Comparison of ENCODE assay signal across 14 cellular contexts in genomic region chr14:80323266-80323665, GRCh38.
DNase-seq lines count a peak whose midpoint lies in the region; ATAC-seq and TF ChIP-seq lines count a peak whose summit lies in the region.
"Had no signal": no experiment of that assay in that cellular context is flagged by ENCODE, and none has a peak within 500 bp of the region (broad histone marks: within the 10 kb centered on the region; RNA-seq: fewer than 3 reads in every experiment).

No MANE protein-coding gene starts in this region.

- H3K9ac ChIP-seq in PC-3 (ENCODE audit: low read length) (no peak overlapping the region), neural cell (ENCODE audit: low read length) (no peak overlapping the region)
- H3K9ac ChIP-seq: BLaER1 treated with 17β-estradiol and CSF1 and Interleukin-3, amounts not matched to agents 10 nM and 100 nM had no signal

- no peak overlapping the region for H3K4me3 ChIP-seq in PC-3 (ENCODE audit: low read length)
- no peak overlapping the region for H3K4me3 ChIP-seq in esophagus muscularis mucosa
- no peak overlapping the region for H3K4me3 ChIP-seq in neural cell (ENCODE audit: low read length)
- H3K4me3 ChIP-seq: BLaER1 treated with 17β-estradiol and CSF1 and Interleukin-3, amounts not matched to agents 10 nM and 100 nM had no signal

- H4K20me1 ChIP-seq in PC-3 (ENCODE audit: low read length) (no peaks in the 10 kb centered on the region), neural cell (ENCODE audit: insufficient read depth) (no peaks in the 10 kb centered on the region)
- H4K20me1 ChIP-seq: BLaER1 treated with 17β-estradiol and CSF1 and Interleukin-3, amounts not matched to agents 10 nM and 100 nM had no signal

- TF ChIP-seq EP300 in esophagus muscularis mucosa (IDR thresholded peaks at IDR 0.05), result no peak
- peak; percentile 1 for TF ChIP-seq EP300 in neural cell (conservative IDR thresholded peaks at IDR 0.05; ENCODE audit: poor library complexity, severe bottlenecking)

- BruUV-seq in PC-3 (replicated peaks; lab: Mats Ljungman, UMichigan), result no TSS peak

- H3K4me1 ChIP-seq in PC-3 (ENCODE audit: insufficient read depth, low read length), result peaks cover 16% of the 10 kb centered on the region; the same call in 1 of the 2 replicates
- H3K4me1 ChIP-seq in esophagus muscularis mucosa, result peaks cover 0 to 51% (median 42%) of the 10 kb centered on the region in 4 donors

- H3K27me3 ChIP-seq in PC-3 (ENCODE audit: low read length) (no peaks in the 10 kb centered on the region), esophagus muscularis mucosa (no peaks in the 10 kb centered on the region), neural cell (ENCODE audit: insufficient read depth, low read depth, low read length) (no peaks in the 10 kb centered on the region)
- H3K27me3 ChIP-seq: BLaER1 treated with 17β-estradiol and CSF1 and Interleukin-3, amounts not matched to agents 10 nM and 100 nM had no signal

- H3K9me2 ChIP-seq in PC-3 (replicated peaks; ENCODE audit: low read length) (no peaks in the 10 kb centered on the region), neural cell (ENCODE audit: insufficient read depth, low read length) (no peaks in the 10 kb centered on the region)

- H3K79me2 ChIP-seq in PC-3 (ENCODE audit: low read length) (no peaks in the 10 kb centered on the region), neural cell (replicated peaks; ENCODE audit: insufficient read depth, low read length) (no peaks in the 10 kb centered on the region)

- TF ChIP-seq POLR2A in esophagus muscularis mucosa (IDR thresholded peaks at IDR 0.05; ENCODE audit: low read depth), result no peak

- peak overlapping the region; percentile 38 for H3K27ac ChIP-seq in 22Rv1
- H3K27ac ChIP-seq in PC-3 (ENCODE audit: low read length), result no peak overlapping the region
- peak overlapping the region in 3 of 4 donors; percentile 0 to 48 (median 8) for H3K27ac ChIP-seq in esophagus muscularis mucosa (replicated peaks in 1 of 4)
- peak overlapping the region; percentile 2 for H3K27ac ChIP-seq in neural cell (ENCODE audit: low read length)
- H3K27ac ChIP-seq: BLaER1 treated with 17β-estradiol and CSF1 and Interleukin-3, amounts not matched to agents 10 nM and 100 nM; HL-60 had no signal

- DNase-seq in PC-3 (no peak), esophagus muscularis mucosa (ENCODE audit: extremely low spot score) (no peak), NCI-H446 (lab: John Stamatoyannopoulos, UW) (no peak)
- DNase-seq in activated CD4-positive, alpha-beta T cell treated with anti-CD3 and anti-CD28 coated beads, Interleukin-2, amount 10 ng/mL, durations not matched to agents 7 days and 5 days, result no peak
- DNase-seq: ACHN; CD4-positive, CD25-positive, alpha-beta regulatory T cell; DMS53 had no signal

- no peaks in the 10 kb centered on the region for H3K36me3 Mint-ChIP-seq in activated CD4-positive, alpha-beta T cell treated with anti-CD3 and anti-CD28 coated beads, Interleukin-2, amount 10 ng/mL, durations not matched to agents 7 days and 5 days (ENCODE audit: low read depth)
- H3K36me3 Mint-ChIP-seq: CD4-positive, CD25-positive, alpha-beta regulatory T cell had no signal

- no peak overlapping the region for H3K27ac Mint-ChIP-seq in activated CD4-positive, alpha-beta T cell treated with anti-CD3 and anti-CD28 coated beads, Interleukin-2, amount 10 ng/mL, durations not matched to agents 7 days and 5 days
- H3K27ac Mint-ChIP-seq: CD4-positive, CD25-positive, alpha-beta regulatory T cell had no signal

- no peak overlapping the region for H3K4me3 Mint-ChIP-seq in activated CD4-positive, alpha-beta T cell treated with anti-CD3 and anti-CD28 coated beads, Interleukin-2, amount 10 ng/mL, durations not matched to agents 7 days and 5 days
- H3K4me3 Mint-ChIP-seq: CD4-positive, CD25-positive, alpha-beta regulatory T cell had no signal

- no peaks in the 10 kb centered on the region for H3K4me1 Mint-ChIP-seq in activated CD4-positive, alpha-beta T cell treated with anti-CD3 and anti-CD28 coated beads, Interleukin-2, amount 10 ng/mL, durations not matched to agents 7 days and 5 days
- H3K4me1 Mint-ChIP-seq: CD4-positive, CD25-positive, alpha-beta regulatory T cell had no signal

- no peaks in the 10 kb centered on the region for H3K27me3 Mint-ChIP-seq in activated CD4-positive, alpha-beta T cell treated with anti-CD3 and anti-CD28 coated beads, Interleukin-2, amount 10 ng/mL, durations not matched to agents 7 days and 5 days
- H3K27me3 Mint-ChIP-seq: CD4-positive, CD25-positive, alpha-beta regulatory T cell had no signal

- CTCF ChIA-PET in PC-3 (lab: Charles Lee), result no interaction called here
- CTCF ChIA-PET in activated CD4-positive, alpha-beta T cell treated with anti-CD3 and anti-CD28 coated beads, Interleukin-2, amount 10 ng/mL, durations not matched to agents 7 days and 5 days (lab: Charles Lee), result no interaction called here

- no peaks in the 10 kb centered on the region for H3K9me3 ChIP-seq in PC-3 (ENCODE audit: low read length)
- peaks cover 0 to 6% (median 0%) of the 10 kb centered on the region in 4 donors for H3K9me3 ChIP-seq in esophagus muscularis mucosa
- no peaks in the 10 kb centered on the region for H3K9me3 ChIP-seq in neural cell (ENCODE audit: low read length)

- 27% methylated on average over 2 of the region's 2 CpGs for WGBS in esophagus muscularis mucosa

- TF ChIP-seq RAD21 in neural cell (conservative IDR thresholded peaks at IDR 0.05), result no peak

- TF ChIP-seq CTCF in 22Rv1 (IDR thresholded peaks at IDR 0.05) (no peak), PC-3 (conservative IDR thresholded peaks at IDR 0.05; ENCODE audit: low read depth, low read length) (no peak), esophagus muscularis mucosa (IDR thresholded peaks at IDR 0.05) (no peak), neural cell (IDR thresholded peaks at IDR 0.05; ENCODE audit: poor library complexity, severe bottlenecking) (no peak)

- peak; percentile 93 for ATAC-seq in PC-3
- ATAC-seq in HG03469 (IDR thresholded peaks at IDR 0.05; ENCODE audit: unreplicated experiment), result no peak
- ATAC-seq in GM19463 (IDR thresholded peaks at IDR 0.05; ENCODE audit: unreplicated experiment), result no peak
- ATAC-seq: HCT116 had no signal

- peaks cover 2% of the 10 kb centered on the region for H3K9me3 Mint-ChIP-seq in activated CD4-positive, alpha-beta T cell treated with anti-CD3 and anti-CD28 coated beads, Interleukin-2, amount 10 ng/mL, durations not matched to agents 7 days and 5 days

- intact Hi-C loops in PC-3 (cut with micrococcal nuclease) (loop anchor here (1.0 kb wide), 1 partner anchor 247 kb away; no protein-coding TSS in a partner anchor), esophagus muscularis mucosa (cut with DNase I) (no loop called here)

- POLR2A ChIA-PET in PC-3 (lab: Charles Lee; ENCODE audit: unreplicated experiment), result no interaction called here
- POLR2A ChIA-PET in activated CD4-positive, alpha-beta T cell treated with anti-CD3 and anti-CD28 coated beads, Interleukin-2, amount 10 ng/mL, durations not matched to agents 7 days and 5 days (lab: Charles Lee), result no interaction called here

- H3K4me2 ChIP-seq in PC-3 (ENCODE audit: low read length) (no peak overlapping the region), neural cell (ENCODE audit: low read length) (no peak overlapping the region)
- H3K4me2 ChIP-seq: BLaER1 treated with 17β-estradiol and CSF1 and Interleukin-3, amounts not matched to agents 10 nM and 100 nM had no signal

- H2AFZ ChIP-seq in PC-3 (ENCODE audit: low read length) (no peak overlapping the region), neural cell (ENCODE audit: low read depth, low read length) (no peak overlapping the region)

- H3K36me3 ChIP-seq in PC-3 (ENCODE audit: low read depth, low read length) (no peaks in the 10 kb centered on the region), esophagus muscularis mucosa (no peaks in the 10 kb centered on the region), neural cell (ENCODE audit: insufficient read depth, low read length) (no peaks in the 10 kb centered on the region)
- H3K36me3 ChIP-seq: BLaER1 treated with 17β-estradiol and CSF1 and Interleukin-3, amounts not matched to agents 10 nM and 100 nM had no signal

- H3F3A ChIP-seq in PC-3 (ENCODE audit: low read length, unreplicated experiment) (no peaks in the 10 kb centered on the region), neural cell (ENCODE audit: insufficient read depth, low read length, poor library complexity, severe bottlenecking) (no peaks in the 10 kb centered on the region)

TF ChIP-seq in neural cell, 6 proteins besides CTCF, POLR2A, EP300 and RAD21:
- TF ChIP-seq, protein P1, sequence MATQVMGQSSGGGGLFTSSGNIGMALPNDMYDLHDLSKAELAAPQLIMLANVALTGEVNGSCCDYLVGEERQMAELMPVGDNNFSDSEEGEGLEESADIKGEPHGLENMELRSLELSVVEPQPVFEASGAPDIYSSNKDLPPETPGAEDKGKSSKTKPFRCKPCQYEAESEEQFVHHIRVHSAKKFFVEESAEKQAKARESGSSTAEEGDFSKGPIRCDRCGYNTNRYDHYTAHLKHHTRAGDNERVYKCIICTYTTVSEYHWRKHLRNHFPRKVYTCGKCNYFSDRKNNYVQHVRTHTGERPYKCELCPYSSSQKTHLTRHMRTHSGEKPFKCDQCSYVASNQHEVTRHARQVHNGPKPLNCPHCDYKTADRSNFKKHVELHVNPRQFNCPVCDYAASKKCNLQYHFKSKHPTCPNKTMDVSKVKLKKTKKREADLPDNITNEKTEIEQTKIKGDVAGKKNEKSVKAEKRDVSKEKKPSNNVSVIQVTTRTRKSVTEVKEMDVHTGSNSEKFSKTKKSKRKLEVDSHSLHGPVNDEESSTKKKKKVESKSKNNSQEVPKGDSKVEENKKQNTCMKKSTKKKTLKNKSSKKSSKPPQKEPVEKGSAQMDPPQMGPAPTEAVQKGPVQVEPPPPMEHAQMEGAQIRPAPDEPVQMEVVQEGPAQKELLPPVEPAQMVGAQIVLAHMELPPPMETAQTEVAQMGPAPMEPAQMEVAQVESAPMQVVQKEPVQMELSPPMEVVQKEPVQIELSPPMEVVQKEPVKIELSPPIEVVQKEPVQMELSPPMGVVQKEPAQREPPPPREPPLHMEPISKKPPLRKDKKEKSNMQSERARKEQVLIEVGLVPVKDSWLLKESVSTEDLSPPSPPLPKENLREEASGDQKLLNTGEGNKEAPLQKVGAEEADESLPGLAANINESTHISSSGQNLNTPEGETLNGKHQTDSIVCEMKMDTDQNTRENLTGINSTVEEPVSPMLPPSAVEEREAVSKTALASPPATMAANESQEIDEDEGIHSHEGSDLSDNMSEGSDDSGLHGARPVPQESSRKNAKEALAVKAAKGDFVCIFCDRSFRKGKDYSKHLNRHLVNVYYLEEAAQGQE (IDR thresholded peaks at IDR 0.05; ENCODE audit: borderline replicate concordance), result no peak
- TF ChIP-seq EZH2 (IDR thresholded peaks at IDR 0.05; ENCODE audit: borderline replicate concordance, insufficient read depth, low read length, poor library complexity, severe bottlenecking) (no peak), POLR2AphosphoS5 (IDR thresholded peaks at IDR 0.05) (no peak), TAF1 (IDR thresholded peaks at IDR 0.05; ENCODE audit: low read depth) (no peak), MXI1 (conservative IDR thresholded peaks at IDR 0.05; ENCODE audit: poor library complexity, severe bottlenecking) (no peak), SMC3 (conservative IDR thresholded peaks at IDR 0.05; ENCODE audit: poor library complexity) (no peak)
TF ChIP-seq in neural cell: peak in this region for 0.
